9 cellular contexts compared by ENCODE assay signal in genomic region chr1:39269349-39269748, GRCh38.
DNase-seq lines count a peak whose midpoint lies in the region; ATAC-seq and TF ChIP-seq lines count a peak whose summit lies in the region.
"Had no signal": no experiment of that assay in that cellular context is flagged by ENCODE, and none has a peak within 500 bp of the region (broad histone marks: within the 10 kb centered on the region; RNA-seq: fewer than 3 reads in every experiment).

No MANE protein-coding gene starts in this region.

- peaks cover 5% of the 10 kb centered on the region for H3K36me3 Mint-ChIP-seq in stimulated activated naive CD8-positive, alpha-beta T cell treated with anti-CD3 and anti-CD28 coated beads, Interleukin-15, Interleukin-2, amounts not matched to agents 100 ng/mL and 50 ng/mL, for 24 hours (ENCODE audit: low read depth)
- no peaks in the 10 kb centered on the region for H3K36me3 Mint-ChIP-seq in mesothelial cell of epicardium

- peak overlapping the region; percentile 64 for H3K27ac Mint-ChIP-seq in stimulated activated naive CD8-positive, alpha-beta T cell treated with anti-CD3 and anti-CD28 coated beads, Interleukin-15, Interleukin-2, amounts not matched to agents 100 ng/mL and 50 ng/mL, for 24 hours
- peak overlapping the region in 1 of 2 donors; percentile 79 for H3K27ac Mint-ChIP-seq in stimulated activated naive CD8-positive, alpha-beta T cell treated with anti-CD3 and anti-CD28 coated beads, Interleukin-15, amount 100 ng/mL, for 72 hours
- peak overlapping the region; percentile 37 for H3K27ac Mint-ChIP-seq in mesothelial cell of epicardium

- no peaks in the 10 kb centered on the region for H3K27me3 ChIP-seq in adipocyte (replicated peaks; ENCODE audit: control insufficient read depth, insufficient read depth, low read length)
- H3K27me3 ChIP-seq in vagina, result no peaks in the 10 kb centered on the region
- H3K27me3 ChIP-seq in testis, result no peaks in the 10 kb centered on the region

- no peak for DNase-seq in stimulated activated naive CD8-positive, alpha-beta T cell treated with anti-CD3 and anti-CD28 coated beads, Interleukin-15, amount 100 ng/mL, for 72 hours
- DNase-seq in adipocyte (ENCODE audit: low read depth) (no peak), mesothelial cell of epicardium (ENCODE audit: low spot score in 2 of 2, unreplicated experiment in 2 of 2) (no peak), vagina (ENCODE audit: extremely low spot score in 2 of 2) (no peak), testis (no peak), NCI-H128 (lab: John Stamatoyannopoulos, UW; ENCODE audit: unreplicated experiment) (no peak)
- DNase-seq in stimulated activated CD4-positive, alpha-beta T cell treated with anti-CD3 and anti-CD28 coated beads, Interleukin-4, amount 100 ng/mL, for 24 hours, result no peak
- DNase-seq: aorta had no signal

- WGBS in testis, 2 donors, result 56 to 65% methylated on average over 2 of the region's 2 CpGs

- no peak for TF ChIP-seq CTCF in mesothelial cell of epicardium (IDR thresholded peaks at IDR 0.05; ENCODE audit: unreplicated experiment)
- no peak for TF ChIP-seq CTCF in vagina (IDR thresholded peaks at IDR 0.05)
- no peak for TF ChIP-seq CTCF in testis (IDR thresholded peaks at IDR 0.05)

- peak overlapping the region; percentile 35 for H3K4me3 Mint-ChIP-seq in stimulated activated naive CD8-positive, alpha-beta T cell treated with anti-CD3 and anti-CD28 coated beads, Interleukin-15, Interleukin-2, amounts not matched to agents 100 ng/mL and 50 ng/mL, for 24 hours
- peak overlapping the region in 1 of 2 donors; percentile 44 for H3K4me3 Mint-ChIP-seq in stimulated activated naive CD8-positive, alpha-beta T cell treated with anti-CD3 and anti-CD28 coated beads, Interleukin-15, amount 100 ng/mL, for 72 hours
- H3K4me3 Mint-ChIP-seq in mesothelial cell of epicardium, result no peak overlapping the region

- peak overlapping the region; percentile 30 for H3K4me3 ChIP-seq in adipocyte (ENCODE audit: low read length)
- H3K4me3 ChIP-seq in vagina, result peak overlapping the region; percentile 35 to 40
- no peak overlapping the region for H3K4me3 ChIP-seq in testis

- H3K4me1 ChIP-seq in adipocyte (ENCODE audit: control insufficient read depth, insufficient read depth, low read length), result peaks cover 37% of the 10 kb centered on the region
- peaks cover 70% of the 10 kb centered on the region for H3K4me1 ChIP-seq in vagina
- H3K4me1 ChIP-seq in testis, result peaks cover 35% of the 10 kb centered on the region

- peak overlapping the region; percentile 90 for H3K27ac ChIP-seq in vagina
- no peak overlapping the region for H3K27ac ChIP-seq in testis

- TF ChIP-seq POLR2A in vagina (IDR thresholded peaks at IDR 0.05), result no peak
- TF ChIP-seq POLR2A in testis (IDR thresholded peaks at IDR 0.05), result no peak

- no peak overlapping the region for H3K9ac ChIP-seq in adipocyte (ENCODE audit: low read length)

- H3K9me3 Mint-ChIP-seq in stimulated activated naive CD8-positive, alpha-beta T cell treated with anti-CD3 and anti-CD28 coated beads, Interleukin-15, Interleukin-2, amounts not matched to agents 100 ng/mL and 50 ng/mL, for 24 hours, result no peaks in the 10 kb centered on the region
- no peaks in the 10 kb centered on the region for H3K9me3 Mint-ChIP-seq in stimulated activated naive CD8-positive, alpha-beta T cell treated with anti-CD3 and anti-CD28 coated beads, Interleukin-15, amount 100 ng/mL, for 72 hours
- H3K9me3 Mint-ChIP-seq in mesothelial cell of epicardium, result no peaks in the 10 kb centered on the region

- no peaks in the 10 kb centered on the region for H3K36me3 ChIP-seq in adipocyte (ENCODE audit: control insufficient read depth, insufficient read depth, low read length, severe bottlenecking)
- H3K36me3 ChIP-seq in vagina, result no peaks in the 10 kb centered on the region
- H3K36me3 ChIP-seq in testis (ENCODE audit: low read depth, missing control alignments), result no peaks in the 10 kb centered on the region

- H3K9me3 ChIP-seq in adipocyte (ENCODE audit: control insufficient read depth, low read length) (no peaks in the 10 kb centered on the region), vagina (no peaks in the 10 kb centered on the region), testis (no peaks in the 10 kb centered on the region)

- no peak for ATAC-seq in stimulated activated naive CD8-positive, alpha-beta T cell treated with anti-CD3 and anti-CD28 coated beads, Interleukin-15, amount 100 ng/mL, for 72 hours

- H3K27me3 Mint-ChIP-seq in stimulated activated naive CD8-positive, alpha-beta T cell treated with anti-CD3 and anti-CD28 coated beads, Interleukin-15, Interleukin-2, amounts not matched to agents 100 ng/mL and 50 ng/mL, for 24 hours, result no peaks in the 10 kb centered on the region
- H3K27me3 Mint-ChIP-seq in stimulated activated naive CD8-positive, alpha-beta T cell treated with anti-CD3 and anti-CD28 coated beads, Interleukin-15, amount 100 ng/mL, for 72 hours, result no peaks in the 10 kb centered on the region
- no peaks in the 10 kb centered on the region for H3K27me3 Mint-ChIP-seq in mesothelial cell of epicardium (ENCODE audit: low read depth)

- intact Hi-C loops in vagina (cut with DNase I), result no loop called here
- intact Hi-C loops in testis (cut with DNase I; ENCODE audit: low total_unique reads), result no loop called here

- H3K4me1 Mint-ChIP-seq in stimulated activated naive CD8-positive, alpha-beta T cell treated with anti-CD3 and anti-CD28 coated beads, Interleukin-15, Interleukin-2, amounts not matched to agents 100 ng/mL and 50 ng/mL, for 24 hours (ENCODE audit: low read depth), result peaks cover 75% of the 10 kb centered on the region
- H3K4me1 Mint-ChIP-seq in stimulated activated naive CD8-positive, alpha-beta T cell treated with anti-CD3 and anti-CD28 coated beads, Interleukin-15, amount 100 ng/mL, for 72 hours, result peaks cover 66% of the 10 kb centered on the region
- H3K4me1 Mint-ChIP-seq in mesothelial cell of epicardium, result peaks cover 50% of the 10 kb centered on the region

Comparison
In these comparisons a context has a peak if more than half of its experiments do, and no peak if none do; other contexts are left out.
1. H3K4me3 ChIP-seq: peak in adipocyte (single experiment) and vagina (2 of 2); none in testis (0 of 2).